40 cellular contexts compared by ENCODE assay signal in the genomic region with DNA sequence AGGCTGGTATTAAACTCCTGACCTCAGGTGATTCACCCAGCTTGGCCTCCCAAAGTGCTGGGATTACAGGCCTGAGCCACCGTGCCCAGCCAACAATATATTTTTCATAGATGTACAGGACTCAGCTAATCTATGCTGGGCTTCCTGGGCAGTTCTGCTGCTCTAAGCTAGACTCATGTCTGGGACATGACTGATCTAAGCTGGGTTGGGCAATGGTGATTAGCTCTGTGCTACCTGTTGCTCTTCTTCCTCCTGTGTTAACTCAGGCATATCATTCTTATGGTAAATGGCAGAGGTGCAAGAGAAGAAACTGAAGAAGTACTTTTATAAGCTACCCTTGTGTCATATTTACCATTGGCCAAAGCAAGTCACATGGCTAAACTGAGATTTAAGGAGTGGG. TPM values are rescaled to one million over a fixed set of nuclear protein-coding genes. Genes with fewer than 3 reads are reported as not detected.
"Had no signal": no experiment of that assay in that cellular context is flagged by ENCODE, and none has a peak within 500 bp of the region (broad histone marks: within the 10 kb centered on the region; RNA-seq: fewer than 3 reads in every experiment).

No MANE protein-coding gene starts in this region.

- H3K27me3 Mint-ChIP-seq: brain had no signal

- H3K36me3 ChIP-seq: adrenal gland, cardiac muscle cell had no signal

- H3K9me3 Mint-ChIP-seq: activated B cell treated with CpG ODN at 0.5 μM for 24 hours; activated CD4-positive, alpha-beta memory T cell treated with anti-CD3 and anti-CD28 coated beads for 36 hours; activated CD8-positive, alpha-beta T cell treated with anti-CD3 and anti-CD28 coated beads for 36 hours; activated naive CD4-positive, alpha-beta T cell treated with anti-CD3 and anti-CD28 coated beads for 36 hours; activated naive CD8-positive, alpha-beta T cell treated with anti-CD3 and anti-CD28 coated beads for 36 hours; activated T-cell treated with anti-CD3 and anti-CD28 coated beads, Interleukin-2, amount 50 U/mL, for 4 hours; activated T-helper 1 cell treated with anti-CD3 and anti-CD28 coated beads, Interleukin-12 subunit alpha, Interleukin-12 subunit beta, Interleukin-2, Interleukin-4 antibody, amounts not matched to agents 30 ng/mL and 10 ng/mL and 1 ng/mL, durations not matched to agents 14 hours and 24 hours and 36 hours; activated T-helper 17 cell treated with anti-CD3 and anti-CD28 coated beads, Interleukin-2, amount 50 U/mL, for 72 hours; central memory CD8-positive, alpha-beta T cell; T-helper 1 cell treated with Interleukin-12 subunit alpha and Interleukin-12 subunit beta and Interleukin-4 antibody, amounts not matched to agents 30 μg/mL and 1 μg/mL, for 36 hours; T-helper 2 cell treated with Interferon-gamma antibody and Interleukin-4, amounts not matched to agents 5 μg/mL and 100 μg/mL, for 36 hours had no signal

- FAIRE-seq: bronchial epithelial cell, TTC549 had no signal

- H3K4me1 Mint-ChIP-seq: activated B cell treated with CpG ODN at 0.5 μM for 24 hours; activated CD4-positive, alpha-beta T cell treated with anti-CD3 and anti-CD28 coated beads, Interleukin-2, amount 10 ng/mL, durations not matched to agents 24 days and 14 days; activated naive CD8-positive, alpha-beta T cell treated with anti-CD3 and anti-CD28 coated beads for 36 hours; activated T-helper 17 cell treated with anti-CD3 and anti-CD28 coated beads, Interleukin-2, amount 50 U/mL, for 72 hours; brain; central memory CD8-positive, alpha-beta T cell had no signal

- DNase-seq: activated B cell treated with CpG ODN at 0.5 μM for 24 hours; activated CD4-positive, alpha-beta memory T cell treated with anti-CD3 and anti-CD28 coated beads for 36 hours; activated CD4-positive, alpha-beta T cell treated with anti-CD3 and anti-CD28 coated beads for 4 hours; activated CD4-positive, alpha-beta T cell treated with anti-CD3 and anti-CD28 coated beads, Interleukin-2, amount 10 ng/mL, durations not matched to agents 24 days and 14 days; activated CD4-positive, alpha-beta T cell treated with anti-CD3 and anti-CD28 coated beads, Interleukin-2, amount 50 U/mL, for 1 hour; activated CD4-positive, alpha-beta T cell treated with anti-CD3 and anti-CD28 coated beads, Interleukin-2, amount 50 U/mL, for 4 hours; activated CD4-positive, CD25-positive, alpha-beta regulatory T cell treated with anti-CD3 and anti-CD28 coated beads, Interleukin-2, amount 50 U/mL, for 72 hours; activated CD8-positive, alpha-beta memory T cell treated with anti-CD3 and anti-CD28 coated beads, Interleukin-2, amount 50 U/mL, for 4 hours; activated CD8-positive, alpha-beta T cell treated with anti-CD3 and anti-CD28 coated beads for 36 hours; activated effector memory CD4-positive, alpha-beta T cell treated with anti-CD3 and anti-CD28 coated beads, Interleukin-2, amount 50 U/mL, for 16 hours; activated gamma-delta T cell treated with Interleukin-2 at 50 U/mL for 16 hours; activated naive CD4-positive, alpha-beta T cell; activated naive CD4-positive, alpha-beta T cell treated with anti-CD3 and anti-CD28 coated beads for 36 hours; activated naive CD4-positive, alpha-beta T cell treated with anti-CD3 and anti-CD28 coated beads, Interleukin-2, amount 50 U/mL, for 16 hours; activated naive CD8-positive, alpha-beta T cell treated with anti-CD3 and anti-CD28 coated beads for 36 hours; activated T-cell treated with anti-CD3 and anti-CD28 coated beads for 4 hours; activated T-cell treated with anti-CD3 and anti-CD28 coated beads, Interleukin-2, amount 50 U/mL, for 1 hour; activated T-cell treated with anti-CD3 and anti-CD28 coated beads, Interleukin-2, amount 50 U/mL, for 4 hours; activated T-cell treated with anti-CD3 and anti-CD28 coated beads, Interleukin-2, amount 50 U/mL, for 72 hours; adrenal gland; amniotic stem cell; aorta; caudate nucleus; cerebellar nuclear complex; T-helper 1 cell; T-helper 2 cell; T-helper 9 cell had no signal

- H3K36me3 Mint-ChIP-seq: activated CD4-positive, alpha-beta memory T cell treated with anti-CD3 and anti-CD28 coated beads for 36 hours; activated naive CD4-positive, alpha-beta T cell treated with anti-CD3 and anti-CD28 coated beads, Interleukin-2, amount 50 U/mL, for 72 hours; activated naive CD8-positive, alpha-beta T cell treated with anti-CD3 and anti-CD28 coated beads for 36 hours; brain had no signal

- ATAC-seq: activated CD8-positive, alpha-beta T cell treated with anti-CD3 and anti-CD28 coated beads for 36 hours; activated naive CD4-positive, alpha-beta T cell treated with anti-CD3 and anti-CD28 coated beads, Interleukin-2, amount 50 U/mL, for 72 hours; activated T-cell treated with anti-CD3 and anti-CD28 coated beads, Interleukin-2, amount 50 U/mL, for 4 hours; activated T-cell treated with anti-CD3 and anti-CD28 coated beads, Interleukin-2, amount 50 U/mL, for 72 hours; activated T-helper 17 cell treated with anti-CD3 and anti-CD28 coated beads, Interleukin-2, amount 50 U/mL, for 72 hours had no signal

- H3K27me3 ChIP-seq: cardiac muscle cell had no signal

- H3K4me1 ChIP-seq: adrenal gland had no signal

- H3K27ac Mint-ChIP-seq: activated B cell treated with CpG ODN at 0.5 μM for 24 hours; activated CD4-positive, alpha-beta memory T cell treated with anti-CD3 and anti-CD28 coated beads for 36 hours; activated CD4-positive, alpha-beta T cell treated with anti-CD3 and anti-CD28 coated beads, Interleukin-2, amount 10 ng/mL, durations not matched to agents 24 days and 14 days; activated CD8-positive, alpha-beta T cell treated with anti-CD3 and anti-CD28 coated beads for 36 hours; activated naive CD4-positive, alpha-beta T cell treated with anti-CD3 and anti-CD28 coated beads for 36 hours; activated naive CD4-positive, alpha-beta T cell treated with anti-CD3 and anti-CD28 coated beads, Interleukin-2, amount 50 U/mL, for 72 hours; activated naive CD8-positive, alpha-beta T cell treated with anti-CD3 and anti-CD28 coated beads for 36 hours; activated T-cell treated with anti-CD3 and anti-CD28 coated beads, Interleukin-2, amount 50 U/mL, for 72 hours; activated T-helper 1 cell treated with anti-CD3 and anti-CD28 coated beads, Interleukin-12 subunit alpha, Interleukin-12 subunit beta, Interleukin-2, Interleukin-4 antibody, amounts not matched to agents 30 ng/mL and 10 ng/mL and 1 ng/mL, durations not matched to agents 14 hours and 24 hours and 36 hours; activated T-helper 17 cell treated with anti-CD3 and anti-CD28 coated beads, Interleukin-2, amount 50 U/mL, for 72 hours; brain; T-helper 1 cell treated with Interleukin-12 subunit alpha and Interleukin-12 subunit beta and Interleukin-4 antibody, amounts not matched to agents 30 μg/mL and 1 μg/mL, for 36 hours; T-helper 2 cell treated with Interferon-gamma antibody and Interleukin-4, amounts not matched to agents 5 μg/mL and 100 μg/mL, for 36 hours had no signal

- H3K27ac ChIP-seq: adrenal gland, cardiac muscle cell, VCaP had no signal

- H3K9me3 ChIP-seq: adrenal gland had no signal

- H3K4me3 ChIP-seq: adrenal gland, cardiac muscle cell had no signal

- H3K4me3 Mint-ChIP-seq: activated B cell treated with CpG ODN at 0.5 μM for 24 hours; activated CD4-positive, alpha-beta memory T cell treated with anti-CD3 and anti-CD28 coated beads for 36 hours; activated CD4-positive, alpha-beta T cell treated with anti-CD3 and anti-CD28 coated beads, Interleukin-2, amount 10 ng/mL, durations not matched to agents 24 days and 14 days; activated CD8-positive, alpha-beta T cell treated with anti-CD3 and anti-CD28 coated beads for 36 hours; activated naive CD4-positive, alpha-beta T cell treated with anti-CD3 and anti-CD28 coated beads for 36 hours; activated naive CD8-positive, alpha-beta T cell treated with anti-CD3 and anti-CD28 coated beads for 36 hours; activated T-cell treated with anti-CD3 and anti-CD28 coated beads, Interleukin-2, amount 50 U/mL, for 4 hours; activated T-cell treated with anti-CD3 and anti-CD28 coated beads, Interleukin-2, amount 50 U/mL, for 72 hours; activated T-helper 1 cell treated with anti-CD3 and anti-CD28 coated beads, Interleukin-12 subunit alpha, Interleukin-12 subunit beta, Interleukin-2, Interleukin-4 antibody, amounts not matched to agents 30 ng/mL and 10 ng/mL and 1 ng/mL, durations not matched to agents 14 hours and 24 hours and 36 hours; activated T-helper 17 cell treated with anti-CD3 and anti-CD28 coated beads, Interleukin-2, amount 50 U/mL, for 72 hours; brain; central memory CD8-positive, alpha-beta T cell; T-helper 1 cell treated with Interleukin-12 subunit alpha and Interleukin-12 subunit beta and Interleukin-4 antibody, amounts not matched to agents 30 μg/mL and 1 μg/mL, for 36 hours; T-helper 2 cell treated with Interferon-gamma antibody and Interleukin-4, amounts not matched to agents 5 μg/mL and 100 μg/mL, for 36 hours had no signal

RNA-seq across cellular contexts. Expression of gene SUPT20HL2, which starts 11.4 kb away (rescaled TPM):
- total RNA-seq: activated B cell treated with CpG ODN at 0.5 μM for 24 hours; activated CD4-positive, alpha-beta memory T cell treated with anti-CD3 and anti-CD28 coated beads for 36 hours; activated CD8-positive, alpha-beta memory T cell treated with anti-CD3 and anti-CD28 coated beads for 36 hours; activated CD8-positive, alpha-beta T cell treated with anti-CD3 and anti-CD28 coated beads for 36 hours; activated naive CD4-positive, alpha-beta T cell treated with anti-CD3 and anti-CD28 coated beads for 36 hours; activated naive CD4-positive, alpha-beta T cell treated with anti-CD3 and anti-CD28 coated beads, Interleukin-2, amount 50 U/mL, for 72 hours; activated naive CD8-positive, alpha-beta T cell treated with anti-CD3 and anti-CD28 coated beads for 36 hours; activated T-cell treated with anti-CD3 and anti-CD28 coated beads, Interleukin-2, amount 50 U/mL, for 4 hours; activated T-cell treated with anti-CD3 and anti-CD28 coated beads, Interleukin-2, amount 50 U/mL, for 72 hours; activated T-helper 1 cell treated with anti-CD3 and anti-CD28 coated beads, Interleukin-12 subunit alpha, Interleukin-12 subunit beta, Interleukin-2, Interleukin-4 antibody, amounts not matched to agents 30 ng/mL and 10 ng/mL and 1 ng/mL, durations not matched to agents 14 hours and 24 hours and 36 hours; activated T-helper 17 cell treated with anti-CD3 and anti-CD28 coated beads, Interleukin-2, amount 50 U/mL, for 72 hours; adrenal gland; aorta; bronchial epithelial cell; chondrocyte had no signal
- polyA plus RNA-seq: adrenal gland, aorta had no signal

RNA-seq across cellular contexts. Expression of gene SUPT20HL1, which starts 35.2 kb away (rescaled TPM):
- total RNA-seq: activated B cell treated with CpG ODN at 0.5 μM for 24 hours; activated CD4-positive, alpha-beta memory T cell treated with anti-CD3 and anti-CD28 coated beads for 36 hours; activated CD4-positive, alpha-beta T cell treated with anti-CD3 and anti-CD28 coated beads, Interleukin-2, amount 10 ng/mL, durations not matched to agents 24 days and 14 days; activated CD8-positive, alpha-beta T cell treated with anti-CD3 and anti-CD28 coated beads for 36 hours; activated naive CD4-positive, alpha-beta T cell treated with anti-CD3 and anti-CD28 coated beads for 36 hours; activated naive CD8-positive, alpha-beta T cell treated with anti-CD3 and anti-CD28 coated beads for 36 hours; activated T-cell treated with anti-CD3 and anti-CD28 coated beads, Interleukin-2, amount 50 U/mL, for 4 hours; activated T-cell treated with anti-CD3 and anti-CD28 coated beads, Interleukin-2, amount 50 U/mL, for 72 hours; activated T-helper 1 cell treated with anti-CD3 and anti-CD28 coated beads, Interleukin-12 subunit alpha, Interleukin-12 subunit beta, Interleukin-2, Interleukin-4 antibody, amounts not matched to agents 30 ng/mL and 10 ng/mL and 1 ng/mL, durations not matched to agents 14 hours and 24 hours and 36 hours; cardiac muscle cell; chondrocyte had no signal
- polyA plus RNA-seq: adrenal gland, aorta had no signal
